Comparison of ENCODE assay signal across 7 cellular contexts in genomic region chr5:148831590-148832565, GRCh38. TPM values are rescaled to one million over a fixed set of nuclear protein-coding genes. Genes with fewer than 3 reads are reported as not detected.
DNase-seq lines count a peak whose midpoint lies in the region; ATAC-seq and TF ChIP-seq lines count a peak whose summit lies in the region.

No MANE protein-coding gene starts in this region.

- no peak overlapping the region for H3K27ac Mint-ChIP-seq in WTC11

- peak overlapping the region in 1 of 5 donors; percentile 58 for H3K27ac ChIP-seq in adrenal gland

- no peaks in the 10 kb centered on the region for H3K36me3 Mint-ChIP-seq in WTC11

- no peak overlapping the region for H3K9ac ChIP-seq in skeletal muscle satellite cell (ENCODE audit: low read depth, low read length)

- H3K9me3 Mint-ChIP-seq in WTC11 = no peaks in the 10 kb centered on the region

- intact Hi-C loops in adrenal gland (cut with DNase I) = no loop called here

- peak; percentile 81 for ATAC-seq in GM19395 (IDR thresholded peaks at IDR 0.05; ENCODE audit: unreplicated experiment)
- peak; percentile 77 for ATAC-seq in HG03108 (IDR thresholded peaks at IDR 0.05; ENCODE audit: unreplicated experiment)
- no peak for ATAC-seq in WTC11

- no peak for TF ChIP-seq CTCF in adrenal gland (IDR thresholded peaks at IDR 0.05)
- TF ChIP-seq CTCF in WTC11 (IDR thresholded peaks at IDR 0.05) = no peak

- no peak overlapping the region for H3K4me3 Mint-ChIP-seq in WTC11

- H3K27me3 Mint-ChIP-seq in WTC11 (ENCODE audit: low read depth) = peaks cover 24% of the 10 kb centered on the region

- peak overlapping the region; percentile 100 for H3K4me2 ChIP-seq in skeletal muscle satellite cell (ENCODE audit: low read length)

- H3K4me1 ChIP-seq in adrenal gland (replicated peaks in 1 of 2) (no peaks in the 10 kb centered on the region), skeletal muscle satellite cell (ENCODE audit: control insufficient read depth, insufficient read depth, low read length) (peaks cover 46% of the 10 kb centered on the region)

- peaks cover 41% of the 10 kb centered on the region for H3K4me1 Mint-ChIP-seq in WTC11

- POLR2A ChIA-PET in WTC11 (lab: Charles Lee) = no interaction called here

- WGBS in adrenal gland, 4 donors = 68 to 77% (median 76%) methylated on average over 8 of the region's 8 CpGs

- DNase-seq in adrenal gland = peak in 6 of 7 donors; percentile 20 to 49 (median 24)
- no peak for DNase-seq in LoVo (ENCODE audit: low spot score)
- DNase-seq in GM19240 (ENCODE audit: insufficient read length, low spot score) = no peak
- no peak for DNase-seq in WTC11 (ENCODE audit: low spot score)

- H3K27me3 ChIP-seq in adrenal gland (no peaks in the 10 kb centered on the region), skeletal muscle satellite cell (ENCODE audit: control insufficient read depth, insufficient read depth, low read length) (no peaks in the 10 kb centered on the region)

- H3K9me3 ChIP-seq in adrenal gland (replicated peaks in 1 of 3) = no peaks in the 10 kb centered on the region
- no peaks in the 10 kb centered on the region for H3K9me3 ChIP-seq in skeletal muscle satellite cell (replicated peaks; ENCODE audit: low read length)

- CTCF ChIA-PET in WTC11 (lab: Charles Lee) = interaction anchor here (0.7 to 1.7 kb wide), 4 partner anchors 11 to 126 kb away, joined by 3 to 12 read pairs (median 3); no protein-coding TSS in a partner anchor

- TF ChIP-seq POLR2A in adrenal gland (IDR thresholded peaks at IDR 0.05) = no peak

- H3K36me3 ChIP-seq in adrenal gland (replicated peaks in 1 of 2) = no peaks in the 10 kb centered on the region
- peaks cover 13% of the 10 kb centered on the region for H3K36me3 ChIP-seq in skeletal muscle satellite cell (ENCODE audit: insufficient read depth, low read length)

- no peak overlapping the region for H3K4me3 ChIP-seq in adrenal gland
- H3K4me3 ChIP-seq in skeletal muscle satellite cell (ENCODE audit: low read length) = peak overlapping the region; percentile 90

TF ChIP-seq in WTC11, 78 proteins besides CTCF, POLR2A, EP300 and RAD21:
- no peak for TF ChIP-seq ATF1 (CRISPR knock-in tag; IDR thresholded peaks at IDR 0.05)
- no peak for TF ChIP-seq EMX1 (CRISPR knock-in tag; IDR thresholded peaks at IDR 0.05)
TF ChIP-seq in WTC11: peak in this region for 0.

RNA-seq across cellular contexts. Expression of gene ADRB2, which starts 5.5 kb away (rescaled TPM):
- total RNA-seq in adrenal gland = 1 to 10 TPM in 5 of 8 donors, under 1 TPM in 3; 0.18 to 2.2 (median 1.4) TPM
- polyA plus RNA-seq in adrenal gland = under 1 TPM; 0.24 to 0.54 (median 0.29) TPM
- 0.25 and 0.44 TPM in 2 replicates for total RNA-seq in skeletal muscle satellite cell (2012; rRNA removed)
- total RNA-seq in WTC11 (2021) = 1.1 to 1.3 TPM (median 1.2 TPM) in 3 replicates

Comparison
In these comparisons a context has a peak if more than half of its experiments do, and no peak if none do; other contexts are left out.
1. DNase-seq: peak in adrenal gland (6 of 7); none in LoVo (single experiment), GM19240 (single experiment) and WTC11 (single experiment).